Comparison of ENCODE assay signal across 8 cellular contexts in the genomic region with DNA sequence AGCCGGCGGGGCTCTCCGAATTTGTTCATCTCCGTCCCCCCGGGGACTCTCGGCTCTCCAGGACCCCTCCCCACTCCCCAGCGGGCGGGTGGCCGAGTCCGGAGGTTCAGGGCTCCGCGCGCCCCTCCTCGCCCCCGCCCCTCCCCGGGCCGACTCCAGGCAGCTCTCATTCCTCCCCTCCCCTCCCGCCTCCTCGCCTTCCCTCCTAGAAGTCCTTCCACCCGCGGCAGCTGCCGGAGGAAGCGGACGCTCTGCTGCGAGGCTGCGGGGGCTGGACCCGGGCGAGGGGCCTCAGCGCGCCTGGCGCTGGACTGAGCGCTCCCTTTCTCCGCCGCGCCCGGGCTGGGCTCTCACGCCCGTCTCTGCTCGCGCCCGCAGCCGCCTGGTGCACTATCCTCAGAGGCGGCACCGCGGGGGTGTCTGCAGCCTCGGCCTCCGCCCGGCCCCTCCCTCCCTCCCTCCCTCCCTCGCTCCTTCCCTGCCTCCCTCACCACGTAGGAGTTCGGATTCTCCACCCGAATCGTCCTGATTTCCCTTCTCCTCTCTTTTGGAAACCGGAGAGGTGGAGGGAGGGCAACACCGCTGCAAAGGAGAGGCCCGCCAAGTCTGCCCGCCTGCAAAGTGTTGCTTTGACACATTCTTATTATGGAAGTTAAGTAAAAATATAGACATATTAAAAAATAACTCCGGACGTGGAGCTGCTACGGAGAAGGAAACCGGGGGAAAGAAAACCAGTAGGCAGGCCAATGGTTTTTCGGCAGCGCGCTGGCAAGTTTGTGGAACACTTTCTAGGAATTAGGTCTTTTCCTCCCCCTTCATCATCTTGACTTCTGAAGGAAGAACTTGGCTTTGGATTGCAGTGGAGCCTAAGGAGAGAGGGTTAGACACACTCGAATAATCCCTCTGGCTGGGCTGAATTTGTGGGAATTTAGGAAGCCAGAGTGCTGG. TPM values are rescaled to one million over a fixed set of nuclear protein-coding genes. Genes with fewer than 3 reads are reported as not detected.
A peak's percentile ranks its signal among the peaks of the same experiment; 100 is the strongest.
DNase-seq lines count a peak whose midpoint lies in the region; ATAC-seq and TF ChIP-seq lines count a peak whose summit lies in the region.

A gene with protein sequence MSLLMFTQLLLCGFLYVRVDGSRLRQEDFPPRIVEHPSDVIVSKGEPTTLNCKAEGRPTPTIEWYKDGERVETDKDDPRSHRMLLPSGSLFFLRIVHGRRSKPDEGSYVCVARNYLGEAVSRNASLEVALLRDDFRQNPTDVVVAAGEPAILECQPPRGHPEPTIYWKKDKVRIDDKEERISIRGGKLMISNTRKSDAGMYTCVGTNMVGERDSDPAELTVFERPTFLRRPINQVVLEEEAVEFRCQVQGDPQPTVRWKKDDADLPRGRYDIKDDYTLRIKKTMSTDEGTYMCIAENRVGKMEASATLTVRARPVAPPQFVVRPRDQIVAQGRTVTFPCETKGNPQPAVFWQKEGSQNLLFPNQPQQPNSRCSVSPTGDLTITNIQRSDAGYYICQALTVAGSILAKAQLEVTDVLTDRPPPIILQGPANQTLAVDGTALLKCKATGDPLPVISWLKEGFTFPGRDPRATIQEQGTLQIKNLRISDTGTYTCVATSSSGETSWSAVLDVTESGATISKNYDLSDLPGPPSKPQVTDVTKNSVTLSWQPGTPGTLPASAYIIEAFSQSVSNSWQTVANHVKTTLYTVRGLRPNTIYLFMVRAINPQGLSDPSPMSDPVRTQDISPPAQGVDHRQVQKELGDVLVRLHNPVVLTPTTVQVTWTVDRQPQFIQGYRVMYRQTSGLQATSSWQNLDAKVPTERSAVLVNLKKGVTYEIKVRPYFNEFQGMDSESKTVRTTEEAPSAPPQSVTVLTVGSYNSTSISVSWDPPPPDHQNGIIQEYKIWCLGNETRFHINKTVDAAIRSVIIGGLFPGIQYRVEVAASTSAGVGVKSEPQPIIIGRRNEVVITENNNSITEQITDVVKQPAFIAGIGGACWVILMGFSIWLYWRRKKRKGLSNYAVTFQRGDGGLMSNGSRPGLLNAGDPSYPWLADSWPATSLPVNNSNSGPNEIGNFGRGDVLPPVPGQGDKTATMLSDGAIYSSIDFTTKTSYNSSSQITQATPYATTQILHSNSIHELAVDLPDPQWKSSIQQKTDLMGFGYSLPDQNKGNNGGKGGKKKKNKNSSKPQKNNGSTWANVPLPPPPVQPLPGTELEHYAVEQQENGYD (N-terminal part only) (plus strand): TSS at position 494 of the 948 bp plus-strand sequence. CDS start 687 bp downstream, outside the sequence.

- H3K27ac ChIP-seq in A673 (ENCODE audit: low read depth, low read length, poor library complexity, severe bottlenecking) (peak within 1 kb of the TSS; percentile 82), HUES64 (ENCODE audit: low read depth, low read length) (no peak within 1 kb of the TSS), angular gyrus (ENCODE audit: low read depth, low read length) (peak within 1 kb of the TSS; percentile 42), iPS DF 6.9 (ENCODE audit: low read length) (no peak within 1 kb of the TSS)

- peaks cover 6% of the 10 kb centered on the region for H3K4me1 ChIP-seq in A673 (ENCODE audit: insufficient read depth, low read length, poor library complexity, severe bottlenecking)
- peaks cover 13% of the 10 kb centered on the region for H3K4me1 ChIP-seq in HUES64 (ENCODE audit: insufficient read depth, low read length)
- no peaks in the 10 kb centered on the region for H3K4me1 ChIP-seq in iPS DF 6.9 (ENCODE audit: control insufficient read depth, insufficient read depth, low read length)
- H3K4me1 ChIP-seq in skeletal muscle satellite cell (ENCODE audit: control insufficient read depth, insufficient read depth, low read length) = peaks cover 8% of the 10 kb centered on the region

- CTCF ChIA-PET in A673 (lab: Charles Lee) = no interaction called here

- no peaks in the 10 kb centered on the region for H3K27me3 ChIP-seq in A673 (replicated peaks; ENCODE audit: insufficient read depth, low read depth, low read length, poor library complexity)
- H3K27me3 ChIP-seq in HUES64 (ENCODE audit: insufficient read depth, low read length) = peaks cover 27% of the 10 kb centered on the region
- H3K27me3 ChIP-seq in iPS DF 6.9 (ENCODE audit: control insufficient read depth, insufficient read depth, low read length) = no peaks in the 10 kb centered on the region
- peaks cover 46% of the 10 kb centered on the region for H3K27me3 ChIP-seq in skeletal muscle satellite cell (ENCODE audit: control insufficient read depth, insufficient read depth, low read length)

- H3K36me3 ChIP-seq in A673 (ENCODE audit: insufficient read depth, low read length, poor library complexity, severe bottlenecking) = no peaks in the 10 kb centered on the region
- H3K36me3 ChIP-seq in HUES64 (ENCODE audit: insufficient read depth, low read length) = no peaks in the 10 kb centered on the region
- H3K36me3 ChIP-seq in iPS DF 6.9 (ENCODE audit: control insufficient read depth, insufficient read depth, low read length) = no peaks in the 10 kb centered on the region
- no peaks in the 10 kb centered on the region for H3K36me3 ChIP-seq in skeletal muscle satellite cell (ENCODE audit: insufficient read depth, low read length)

- TF ChIP-seq CTCF in A673 (conservative IDR thresholded peaks at IDR 0.05; ENCODE audit: low read depth, low read length) = no peak

- H3K9ac ChIP-seq in HUES64 (ENCODE audit: low read depth, low read length) (peak within 1 kb of the TSS; percentile 48), skeletal muscle satellite cell (ENCODE audit: low read depth, low read length) (no peak within 1 kb of the TSS)

- DNase-seq in A673 (ENCODE audit: low spot score) (peak; percentile 81), iPS DF 6.9 (ENCODE audit: low read depth, low spot score) (no peak), posterior vena cava (ENCODE audit: low spot score) (no peak)

- H3K4me2 ChIP-seq in skeletal muscle satellite cell (ENCODE audit: low read length) = peak within 1 kb of the TSS; percentile 90

- WGBS in HUES64 = under 1% methylated on average over 60 of the region's 65 CpGs
- no CpG with 5 or more reads among the region's 65 CpGs for WGBS in iPS DF 6.9 (ENCODE audit: insufficient coverage, insufficient read length)

- H3K9me3 ChIP-seq in A673 (ENCODE audit: low read depth, low read length, poor library complexity, severe bottlenecking) (no peaks in the 10 kb centered on the region), HUES64 (ENCODE audit: insufficient read depth, low read depth, low read length) (no peaks in the 10 kb centered on the region), iPS DF 6.9 (ENCODE audit: control insufficient read depth, insufficient read depth, low read length) (no peaks in the 10 kb centered on the region), skeletal muscle satellite cell (replicated peaks; ENCODE audit: low read length) (no peaks in the 10 kb centered on the region)

- H3K4me3 ChIP-seq in A673 (ENCODE audit: low read depth, low read length, poor library complexity, severe bottlenecking) (peak within 1 kb of the TSS; percentile 67), HUES64 (ENCODE audit: low read length) (peak within 1 kb of the TSS; percentile 68), iPS DF 6.9 (ENCODE audit: low read length) (peak within 1 kb of the TSS; percentile 68; the same call in 1 of the 2 replicates), skeletal muscle satellite cell (ENCODE audit: low read length) (peak within 1 kb of the TSS; percentile 65)

- TF ChIP-seq POLR2A in GM18505 (IDR thresholded peaks at IDR 0.05; ENCODE audit: borderline replicate concordance, extremely low read depth, insufficient read depth, insufficient read length) = no peak

- ATAC-seq in GM18505 (IDR thresholded peaks at IDR 0.05; ENCODE audit: unreplicated experiment) (no peak), GM21576 (IDR thresholded peaks at IDR 0.05; ENCODE audit: unreplicated experiment) (no peak)

- BruUV-seq in A673 (replicated peaks; lab: Mats Ljungman, UMichigan) = no TSS peak

- POLR2A ChIA-PET in A673 (lab: Charles Lee; ENCODE audit: low non-redundant PET) = no interaction called here

- intact Hi-C loops in A673 (cut with micrococcal nuclease; ENCODE audit: unreplicated experiment) = loop anchor here (2.0 to 10.0 kb wide), 8 partner anchors 57 to 385 kb away; no protein-coding TSS in a partner anchor
- intact Hi-C loops in posterior vena cava (cut with DNase I) = no loop called here

RNA-seq across cellular contexts. Expression of the gene that starts here (rescaled TPM):
- total RNA-seq in A673 (2021) (17.5 and 18.7 TPM in 2 replicates), posterior vena cava (1 to 10 TPM; 1.4 to 3.4 TPM)
- polyA plus RNA-seq in HUES64 (2013, experiment 1 of 2) = 4.7 TPM
- 7.4 TPM for polyA plus RNA-seq in HUES64 (2013, experiment 2 of 2)
- total RNA-seq in skeletal muscle satellite cell (2012; rRNA removed) = 0.25 and 0.66 TPM in 2 replicates

Comparison
In these comparisons a context has a peak if more than half of its experiments do, and no peak if none do; other contexts are left out.
1. H3K27ac ChIP-seq: peak in A673 (single experiment) and angular gyrus (single experiment); none in HUES64 (single experiment) and iPS DF 6.9 (single experiment).
2. Peak in every context shown above with its lines, with median percentiles within 50 percentile points of each other: H3K4me3 ChIP-seq.